20 cellular contexts compared by ENCODE assay signal in the genomic region with DNA sequence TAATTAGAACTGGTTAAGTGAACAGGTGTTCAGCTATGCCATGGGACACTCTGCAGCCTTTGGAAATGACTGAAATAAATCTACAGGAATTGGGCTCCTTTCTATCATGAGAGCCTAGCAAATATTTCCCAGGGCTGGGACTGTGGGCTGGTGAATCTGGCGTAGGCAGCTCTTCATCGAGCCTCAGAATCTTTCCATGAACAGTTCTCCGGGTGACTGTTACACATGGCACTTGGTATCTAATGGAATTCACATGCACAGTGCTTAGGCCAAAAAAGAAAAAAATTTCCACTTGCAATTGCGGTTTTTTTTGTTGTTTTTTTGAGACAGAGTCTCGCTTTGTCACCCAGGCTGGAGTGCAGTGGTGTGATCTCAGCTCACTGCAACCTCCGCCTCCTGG. TPM values are rescaled to one million over a fixed set of nuclear protein-coding genes. Genes with fewer than 3 reads are reported as not detected.
A peak's percentile ranks its signal among the peaks of the same experiment; 100 is the strongest.
DNase-seq lines count a peak whose midpoint lies in the region; ATAC-seq, FAIRE-seq and TF ChIP-seq lines count a peak whose summit lies in the region.
"Had no signal": no experiment of that assay in that cellular context is flagged by ENCODE, and none has a peak within 500 bp of the region (broad histone marks: within the 10 kb centered on the region; RNA-seq: fewer than 3 reads in every experiment).

No MANE protein-coding gene starts in this region.

- H3K27ac ChIP-seq in adrenal gland (peak overlapping the region in 4 of 5 donors; percentile 39 to 80 (median 75)), kidney (ENCODE audit: low read depth in 2 of 2, low read length in 2 of 2) (peak overlapping the region; percentile 73 to 84), temporal lobe (ENCODE audit: low read depth, low read length) (peak overlapping the region; percentile 74)

- H3K9me3 ChIP-seq in adrenal gland (replicated peaks in 1 of 3) (no peaks in the 10 kb centered on the region), kidney (ENCODE audit: control insufficient read depth in 1 of 2, low read length in 2 of 2) (no peaks in the 10 kb centered on the region)
- H3K9me3 ChIP-seq: BE2C, MG63 had no signal

- H3K4me1 ChIP-seq in adrenal gland (replicated peaks in 1 of 2) (peaks cover 27 to 30% of the 10 kb centered on the region in 2 donors), kidney (ENCODE audit: control insufficient read depth in 1 of 2, insufficient read depth in 1 of 2, low read depth in 1 of 2, low read length in 2 of 2) (peaks cover 15 to 37% of the 10 kb centered on the region in 2 donors)
- H3K4me1 ChIP-seq: BE2C had no signal

- TF ChIP-seq CTCF in adrenal gland (IDR thresholded peaks at IDR 0.05) (no peak), kidney (IDR thresholded peaks at IDR 0.05; ENCODE audit: borderline replicate concordance, extremely low read depth, insufficient read depth) (no peak)

- TF ChIP-seq POLR2A in adrenal gland (IDR thresholded peaks at IDR 0.05) = no peak
- no peak for TF ChIP-seq POLR2A in GM12891 (IDR thresholded peaks at IDR 0.05; ENCODE audit: low read depth, low read length)

- no peak for FAIRE-seq in kidney (lab: Jason Lieb, UNC)
- FAIRE-seq in GM12891 (lab: Jason Lieb, UNC) = no peak

- H3K4me3 ChIP-seq in adrenal gland (no peak overlapping the region), kidney (ENCODE audit: low read length in 2 of 2) (peak overlapping the region in 1 of 2 donors; percentile 13)
- H3K4me3 ChIP-seq: GM23338, MG63 had no signal

- no peak for ATAC-seq in GM21367 (IDR thresholded peaks at IDR 0.05; ENCODE audit: unreplicated experiment)
- ATAC-seq: GM23338, Right ventricle myocardium inferior had no signal

- intact Hi-C loops in adrenal gland (cut with DNase I) = no loop called here
- intact Hi-C loops in kidney (cut with DNase I) = no loop called here

- H3K9ac ChIP-seq in kidney (ENCODE audit: low read length in 2 of 2) = no peak overlapping the region

- H3K27me3 ChIP-seq in adrenal gland = no peaks in the 10 kb centered on the region
- H3K27me3 ChIP-seq: BE2C, MG63 had no signal

- WGBS in adrenal gland, 4 donors = 95 to 99% (median 96%) methylated on average over 6 of the region's 6 CpGs

- DNase-seq in Caki2 (ENCODE audit: low read depth) = peak; percentile 69
- DNase-seq in adrenal gland = no peak
- DNase-seq in kidney = no peak
- no peak for DNase-seq in NCI-H2227 (lab: John Stamatoyannopoulos, UW; ENCODE audit: unreplicated experiment)
- DNase-seq in GM12891 (ENCODE audit: insufficient read length, low spot score) = no peak
- DNase-seq: BE2C; Calu3; CD4-positive, CD25-positive, alpha-beta regulatory T cell; Kasumi-1; NCI-H1092; NCI-H146; NCI-H2029 treated with DMSO at 0.1 percent for 48 hours; NCI-H2171; NCI-H446; NK-92 treated with Interleukin-12 subunit alpha and Interleukin-12 subunit beta, amount 100 ng/mL, for 24 hours had no signal

- in situ Hi-C loops in Caki2 (cut with HindIII; ENCODE audit: low pct_unique_long_range_greater_than_20kb, low sequenced_read_pairs) = no loop called here

- no peaks in the 10 kb centered on the region for H3K36me3 ChIP-seq in adrenal gland (replicated peaks in 1 of 2)
- H3K36me3 ChIP-seq in kidney (ENCODE audit: control insufficient read depth in 1 of 2, insufficient read depth in 2 of 2, low read length in 2 of 2) = no peaks in the 10 kb centered on the region

TF ChIP-seq in GM12891, 5 proteins besides CTCF, POLR2A, EP300 and RAD21:
- TF ChIP-seq PAX5 (IDR thresholded peaks at IDR 0.05; ENCODE audit: insufficient read depth, low read length, severe bottlenecking) (no peak), SPI1 (IDR thresholded peaks at IDR 0.05; ENCODE audit: low read depth, low read length) (no peak), POLR2AphosphoS5 (IDR thresholded peaks at IDR 0.05; ENCODE audit: low read depth, low read length) (no peak), TAF1 (IDR thresholded peaks at IDR 0.05; ENCODE audit: low read depth, low read length) (no peak), POU2F2 (IDR thresholded peaks at IDR 0.05; ENCODE audit: low read depth, low read length) (no peak)

RNA-seq across cellular contexts. Expression of a gene that starts 32.1 kb away (rescaled TPM):
- total RNA-seq in Caki2 (2014; rRNA removed; shearing (Covaris generic); ENCODE audit: low replicate concordance) = 59.8 and 392 TPM in 2 replicates
- total RNA-seq in adrenal gland (10 to 100 TPM; 21.5 to 75.8 (median 40.3) TPM), kidney (165 TPM), temporal lobe (14.0 TPM)
- polyA plus RNA-seq in adrenal gland (10 to 100 TPM; 27.8 to 30.5 (median 29.3) TPM), kidney (ENCODE audit: insufficient read depth, low read depth, low replicate concordance) (79.9 TPM)
- 27.4 TPM for polyA plus RNA-seq in GM12891 (2012; ENCODE audit: low read depth, missing spikeins)
